10 cellular contexts compared by ENCODE assay signal in the genomic region with DNA sequence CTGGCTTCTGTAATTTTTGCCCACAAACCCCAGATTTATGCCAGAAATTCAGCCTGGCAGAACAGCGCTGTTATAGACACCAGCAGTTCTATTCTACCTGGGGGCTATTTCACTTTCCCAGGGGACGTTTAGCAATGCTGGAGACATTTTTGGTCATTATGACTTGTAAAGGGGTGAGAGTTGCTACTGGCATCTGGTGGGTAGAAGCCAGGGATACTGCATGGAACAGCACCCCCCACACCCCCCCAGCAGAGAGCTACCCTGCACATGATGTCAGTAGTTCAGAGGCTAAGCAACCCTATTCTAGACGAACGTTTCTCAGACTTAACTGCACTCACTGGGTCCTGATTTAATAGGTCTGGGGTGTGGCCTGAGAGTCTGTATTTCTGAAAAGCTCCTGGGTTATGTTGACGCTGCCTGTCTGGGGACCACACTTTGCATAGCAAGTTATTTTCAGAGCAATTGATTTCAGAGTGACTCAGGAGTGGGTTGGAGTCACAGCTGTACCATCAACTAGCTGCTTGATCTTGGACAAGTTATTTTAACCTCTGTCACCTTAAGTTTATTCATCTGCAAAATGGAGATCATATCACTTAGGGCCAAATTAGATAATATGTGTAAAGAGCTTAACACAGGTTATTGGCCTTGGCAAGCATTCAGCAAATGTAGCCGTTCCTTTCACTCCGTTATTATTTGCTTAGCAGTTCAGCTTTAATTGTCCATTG. TPM values are rescaled to one million over a fixed set of nuclear protein-coding genes. Genes with fewer than 3 reads are reported as not detected.
DNase-seq lines count a peak whose midpoint lies in the region; ATAC-seq and FAIRE-seq lines count a peak whose summit lies in the region.
"Had no signal": no experiment of that assay in that cellular context is flagged by ENCODE, and none has a peak within 500 bp of the region (broad histone marks: within the 10 kb centered on the region; RNA-seq: fewer than 3 reads in every experiment).

No MANE protein-coding gene starts in this region.

- no peaks in the 10 kb centered on the region for H3K27me3 Mint-ChIP-seq in naive thymus-derived CD8-positive, alpha-beta T cell

- peak; percentile 67 for DNase-seq in NCI-H1092 treated with DMSO at 0.1 percent for 48 hours (lab: John Stamatoyannopoulos, UW)
- DNase-seq in mucosa of gallbladder (ENCODE audit: low spot score) = peak; percentile 41
- no peak for DNase-seq in activated CD4-positive, alpha-beta T cell treated with anti-CD3 and anti-CD28 coated beads, Interleukin-2, amount 50 U/mL, for 1 hour
- DNase-seq in amniotic stem cell (lab: John Stamatoyannopoulos, UW) = no peak
- no peak for DNase-seq in naive thymus-derived CD8-positive, alpha-beta T cell
- no peak for DNase-seq in urothelium cell line (ENCODE audit: low spot score)
- DNase-seq: activated CD8-positive, alpha-beta memory T cell treated with anti-CD3 and anti-CD28 coated beads, Interleukin-2, amount 50 U/mL, for 48 hours had no signal

- peak; percentile 84 for ATAC-seq in GM18870 (IDR thresholded peaks at IDR 0.05; ENCODE audit: unreplicated experiment)
- ATAC-seq in HG02623 (IDR thresholded peaks at IDR 0.05; ENCODE audit: unreplicated experiment) = peak; percentile 86
- ATAC-seq in naive thymus-derived CD8-positive, alpha-beta T cell = no peak

- peaks cover 0 to 8% (median 3%) of the 10 kb centered on the region in 3 donors for H3K36me3 Mint-ChIP-seq in naive thymus-derived CD8-positive, alpha-beta T cell

- FAIRE-seq in urothelium cell line (lab: Jason Lieb, UNC) = no peak
- FAIRE-seq: HTR-8/SVneo had no signal

- peak overlapping the region in 2 of 10 donors; percentile 7 to 63 for H3K27ac Mint-ChIP-seq in naive thymus-derived CD8-positive, alpha-beta T cell

- peaks cover 39 to 93% (median 69%) of the 10 kb centered on the region in 4 donors for H3K4me1 Mint-ChIP-seq in naive thymus-derived CD8-positive, alpha-beta T cell

- POLR2A ChIA-PET in naive thymus-derived CD8-positive, alpha-beta T cell (lab: Charles Lee) = no interaction called here

- peaks cover 0 to 11% (median 0%) of the 10 kb centered on the region in 9 donors for H3K9me3 Mint-ChIP-seq in naive thymus-derived CD8-positive, alpha-beta T cell

- H3K4me3 Mint-ChIP-seq in naive thymus-derived CD8-positive, alpha-beta T cell = no peak overlapping the region

RNA-seq across cellular contexts. Expression of a gene that starts 48.5 kb away (rescaled TPM):
- 16.7 TPM for total RNA-seq in mucosa of gallbladder
- total RNA-seq in naive thymus-derived CD8-positive, alpha-beta T cell = 10 to 100 TPM; 26.8 to 28.4 TPM
- polyA plus RNA-seq in naive thymus-derived CD8-positive, alpha-beta T cell = 10 to 100 TPM; 23.1 to 35.6 (median 26.1) TPM

Comparison
In these comparisons a context has a peak if more than half of its experiments do, and no peak if none do; other contexts are left out.
1. ATAC-seq: peak in GM18870 (single experiment) and HG02623 (single experiment); none in naive thymus-derived CD8-positive, alpha-beta T cell (0 of 2).
2. DNase-seq: peak in NCI-H1092 treated with DMSO at 0.1 percent for 48 hours (single experiment) and mucosa of gallbladder (single experiment); none in activated CD4-positive, alpha-beta T cell treated with anti-CD3 and anti-CD28 coated beads, Interleukin-2, amount 50 U/mL, for 1 hour (single experiment), amniotic stem cell (single experiment), naive thymus-derived CD8-positive, alpha-beta T cell (0 of 10) and urothelium cell line (single experiment).